ENCODE assay signal across 8 cellular contexts in genomic region chr14:75176142-75176820, GRCh38. TPM values are rescaled to one million over a fixed set of nuclear protein-coding genes. Genes with fewer than 3 reads are reported as not detected.
DNase-seq lines count a peak whose midpoint lies in the region; ATAC-seq, FAIRE-seq and TF ChIP-seq lines count a peak whose summit lies in the region.

TSS of gene TMED10 (minus strand) at chr14:75176612. CDS start at chr14:75176579, 33 bp downstream.

- peaks cover 8% of the 10 kb centered on the region for H3K27me3 Mint-ChIP-seq in WTC11 (ENCODE audit: low read depth)

- FAIRE-seq in bronchial epithelial cell (lab: Jason Lieb, UNC): no peak

- CTCF ChIA-PET in WTC11 (lab: Charles Lee): interaction anchor here (0.7 to 1.0 kb wide), 2 partner anchors 13 to 119 kb away, joined by 3 read pairs; no protein-coding TSS in a partner anchor

- H3K36me3 ChIP-seq in bronchial epithelial cell (ENCODE audit: control insufficient read depth, insufficient read depth, low read length): no peaks in the 10 kb centered on the region

- H3K27ac Mint-ChIP-seq in WTC11: peak within 1 kb of the TSS; percentile 98

- peak within 1 kb of the TSS; percentile 89 for H3K4me3 Mint-ChIP-seq in WTC11

- H3K4me3 ChIP-seq in bronchial epithelial cell (ENCODE audit: low read depth, low read length): peak within 1 kb of the TSS; percentile 67

- no peak for TF ChIP-seq CTCF in WTC11 (IDR thresholded peaks at IDR 0.05)
- TF ChIP-seq CTCF in bronchial epithelial cell (IDR thresholded peaks at IDR 0.05; ENCODE audit: insufficient read depth, low read length, severe bottlenecking): no peak

- peaks cover 15% of the 10 kb centered on the region for H3K4me1 Mint-ChIP-seq in WTC11

- H3K36me3 Mint-ChIP-seq in WTC11: no peaks in the 10 kb centered on the region

- POLR2A ChIA-PET in WTC11 (lab: Charles Lee): interaction anchor here (0.7 kb wide), 1 partner anchor 83 kb away, joined by 6 read pairs; no protein-coding TSS in a partner anchor

- peak; percentile 95 for DNase-seq in NCI-H1694 (lab: John Stamatoyannopoulos, UW)
- no peak for DNase-seq in NCI-H1694 treated with DMSO at 0.1 percent for 48 hours (lab: John Stamatoyannopoulos, UW)
- DNase-seq in NCI-H2029 treated with DMSO at 0.1 percent for 48 hours (lab: John Stamatoyannopoulos, UW): peak; percentile 75
- DNase-seq in WTC11 (ENCODE audit: low spot score): peak; percentile 91
- no peak for DNase-seq in bronchial epithelial cell (ENCODE audit: low read depth)
- peak; percentile 96 for DNase-seq in inferior parietal cortex (ENCODE audit: extremely low spot score)
- DNase-seq in stimulated activated CD4-positive, alpha-beta T cell treated with anti-CD3 and anti-CD28 coated beads, Interleukin-12 subunit alpha, Interleukin-12 subunit beta, amount 100 ng/mL, for 24 hours (ENCODE audit: low read depth in 2 of 2): peak; percentile 80 to 84

- H3K9me3 Mint-ChIP-seq in WTC11: no peaks in the 10 kb centered on the region

- ATAC-seq in HG02840 (IDR thresholded peaks at IDR 0.05; ENCODE audit: low FRiP score, unreplicated experiment) (peak; percentile 82), WTC11 (peak; percentile 80)

- no peaks in the 10 kb centered on the region for H3K27me3 ChIP-seq in bronchial epithelial cell (ENCODE audit: control insufficient read depth, insufficient read depth, low read length)

TF ChIP-seq in WTC11, 78 proteins besides CTCF, POLR2A, EP300 and RAD21 (continues in another document):
- TF ChIP-seq CDX4 (CRISPR knock-in tag; IDR thresholded peaks at IDR 0.05; ENCODE audit: borderline replicate concordance): no peak
- TF ChIP-seq GRHL2 (CRISPR knock-in tag; IDR thresholded peaks at IDR 0.05; ENCODE audit: insufficient replicate concordance, severe bottlenecking): no peak
- 0 out of 2 replicates have a peak, but pooled peaks have one; percentile 44 for TF ChIP-seq NFE2L1 (CRISPR knock-in tag; IDR thresholded peaks at IDR 0.05)
- TF ChIP-seq EMX1 (CRISPR knock-in tag; IDR thresholded peaks at IDR 0.05): no peak
- 0 out of 2 replicates have a peak, but pooled peaks have one; percentile 23 for TF ChIP-seq E2F4 (CRISPR knock-in tag; IDR thresholded peaks at IDR 0.05; ENCODE audit: borderline replicate concordance, low read depth)
- TF ChIP-seq TCF7 (CRISPR knock-in tag; IDR thresholded peaks at IDR 0.05; ENCODE audit: low read depth): peak; percentile 76; the same call in 1 of the 2 replicates
- TF ChIP-seq PRRX2 (CRISPR knock-in tag; IDR thresholded peaks at IDR 0.05): no peak
- peak; percentile 67 for TF ChIP-seq SP1 (CRISPR knock-in tag; conservative IDR thresholded peaks at IDR 0.05)
- TF ChIP-seq ZNF671 (CRISPR knock-in tag; IDR thresholded peaks at IDR 0.05): no peak
- TF ChIP-seq, protein P1, sequence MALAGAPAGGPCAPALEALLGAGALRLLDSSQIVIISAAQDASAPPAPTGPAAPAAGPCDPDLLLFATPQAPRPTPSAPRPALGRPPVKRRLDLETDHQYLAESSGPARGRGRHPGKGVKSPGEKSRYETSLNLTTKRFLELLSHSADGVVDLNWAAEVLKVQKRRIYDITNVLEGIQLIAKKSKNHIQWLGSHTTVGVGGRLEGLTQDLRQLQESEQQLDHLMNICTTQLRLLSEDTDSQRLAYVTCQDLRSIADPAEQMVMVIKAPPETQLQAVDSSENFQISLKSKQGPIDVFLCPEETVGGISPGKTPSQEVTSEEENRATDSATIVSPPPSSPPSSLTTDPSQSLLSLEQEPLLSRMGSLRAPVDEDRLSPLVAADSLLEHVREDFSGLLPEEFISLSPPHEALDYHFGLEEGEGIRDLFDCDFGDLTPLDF (CRISPR knock-in tag; IDR thresholded peaks at IDR 0.05): no peak
- no peak for TF ChIP-seq ELF4 (CRISPR knock-in tag; IDR thresholded peaks at IDR 0.05; ENCODE audit: low read depth)
- no peak for TF ChIP-seq ETV6 (CRISPR knock-in tag; IDR thresholded peaks at IDR 0.05)
- no peak for TF ChIP-seq ESRRA (CRISPR knock-in tag; IDR thresholded peaks at IDR 0.05; ENCODE audit: borderline replicate concordance)
- no peak for TF ChIP-seq ZNF138 (CRISPR knock-in tag; conservative IDR thresholded peaks at IDR 0.05)
- TF ChIP-seq FOXK1 (CRISPR knock-in tag; IDR thresholded peaks at IDR 0.05): peak; percentile 62; the same call in 1 of the 2 replicates
- no peak for TF ChIP-seq ATF1 (CRISPR knock-in tag; IDR thresholded peaks at IDR 0.05)
- no peak for TF ChIP-seq SMAD4 (CRISPR knock-in tag; IDR thresholded peaks at IDR 0.05)
- TF ChIP-seq KAT7 (CRISPR knock-in tag; IDR thresholded peaks at IDR 0.05; ENCODE audit: borderline replicate concordance): no peak
- TF ChIP-seq NR2C2 (CRISPR knock-in tag; IDR thresholded peaks at IDR 0.05): peak; percentile 99
- TF ChIP-seq NR3C1 (CRISPR knock-in tag; conservative IDR thresholded peaks at IDR 0.05; ENCODE audit: low read depth): no peak
- TF ChIP-seq SOX15 (CRISPR knock-in tag; IDR thresholded peaks at IDR 0.05): no peak
- TF ChIP-seq ARID4B (CRISPR knock-in tag; IDR thresholded peaks at IDR 0.05; ENCODE audit: borderline replicate concordance): peak; percentile 89; the same call in 1 of the 2 replicates
- no peak for TF ChIP-seq ZNF317 (CRISPR knock-in tag; IDR thresholded peaks at IDR 0.05; ENCODE audit: borderline replicate concordance, low read depth)
- TF ChIP-seq CREM (CRISPR knock-in tag; IDR thresholded peaks at IDR 0.05): no peak
- TF ChIP-seq TEAD1 (CRISPR knock-in tag; IDR thresholded peaks at IDR 0.05): peak; percentile 52; the same call in 1 of the 2 replicates
- TF ChIP-seq OVOL2 (CRISPR knock-in tag; IDR thresholded peaks at IDR 0.05; ENCODE audit: borderline replicate concordance): no peak
- TF ChIP-seq JUN (CRISPR knock-in tag; IDR thresholded peaks at IDR 0.05): no peak
- no peak for TF ChIP-seq HMGA2 (CRISPR knock-in tag; IDR thresholded peaks at IDR 0.05)
- TF ChIP-seq IRF2 (CRISPR knock-in tag; IDR thresholded peaks at IDR 0.05; ENCODE audit: borderline replicate concordance, low read depth): no peak

RNA-seq across cellular contexts. Expression of gene TMED10, which starts in this region (rescaled TPM):
- total RNA-seq in WTC11 (2021) (214 to 234 TPM (median 220 TPM) in 3 replicates), bronchial epithelial cell (244 and 363 TPM in 2 replicates)

Comparison
In these comparisons a context has a peak if more than half of its experiments do, and no peak if none do; other contexts are left out.
1. DNase-seq: peak in NCI-H1694 (single experiment), NCI-H2029 treated with DMSO at 0.1 percent for 48 hours (single experiment), WTC11 (single experiment), inferior parietal cortex (single experiment) and stimulated activated CD4-positive, alpha-beta T cell treated with anti-CD3 and anti-CD28 coated beads, Interleukin-12 subunit alpha, Interleukin-12 subunit beta, amount 100 ng/mL, for 24 hours (2 of 2); none in NCI-H1694 treated with DMSO at 0.1 percent for 48 hours (single experiment) and bronchial epithelial cell (single experiment).